In the genomic region with DNA sequence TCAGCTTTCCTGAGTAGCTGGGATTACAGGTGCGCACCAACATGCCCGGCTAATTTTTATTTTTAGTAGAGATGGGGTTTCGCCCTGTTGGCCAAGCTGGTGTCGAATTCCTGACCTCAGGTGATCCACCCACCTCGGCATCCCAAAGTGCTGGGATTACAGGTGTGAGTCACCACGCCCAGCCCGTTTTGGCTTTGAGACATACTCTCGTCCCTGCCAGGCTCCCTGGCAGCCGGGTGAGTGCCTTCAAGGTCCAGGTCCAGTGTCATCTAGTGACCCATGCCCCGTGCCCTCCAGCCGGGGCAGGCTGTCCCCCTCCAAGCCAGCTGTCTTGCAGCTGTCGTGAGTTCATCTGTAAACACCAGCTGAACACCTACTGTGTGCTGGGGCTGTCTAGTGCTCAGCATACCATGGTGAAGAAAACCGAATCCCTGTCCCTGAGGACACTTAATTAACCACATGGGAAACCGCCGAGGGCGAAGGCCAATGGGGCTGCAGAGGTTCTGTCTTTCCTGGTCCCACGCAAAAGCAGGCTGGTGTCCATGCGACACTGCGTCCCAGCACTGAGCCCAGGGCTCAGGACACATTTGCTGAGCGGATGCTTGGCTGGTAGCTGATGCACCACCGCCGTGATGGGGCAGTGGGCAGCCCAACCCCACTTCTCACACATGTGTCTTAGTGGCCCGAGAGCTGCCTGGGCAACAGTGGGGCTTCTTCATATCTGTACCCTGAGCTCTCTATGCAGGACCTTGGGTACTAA, we compare ENCODE assay signal across 23 cellular contexts.
"Had no signal": no experiment of that assay in that cellular context is flagged by ENCODE, and none has a peak within 500 bp of the region (broad histone marks: within the 10 kb centered on the region; RNA-seq: fewer than 3 reads in every experiment).

No MANE protein-coding gene starts in this region.

- H3K4me1 Mint-ChIP-seq: activated naive CD4-positive, alpha-beta T cell treated with anti-CD3 and anti-CD28 coated beads, Interleukin-2, amount 50 U/mL, for 24 hours; brain; naive thymus-derived CD4-positive, alpha-beta T cell had no signal

- H3K27ac ChIP-seq: esophagus squamous epithelium, gastroesophageal sphincter, heart right ventricle, neutrophil, pancreas, upper lobe of right lung had no signal

- FAIRE-seq: colon, endothelial cell of umbilical vein, pancreas had no signal

- H3K4me3 Mint-ChIP-seq: activated CD8-positive, alpha-beta T cell treated with anti-CD3 and anti-CD28 coated beads, Interleukin-2, amount 10 ng/mL, durations not matched to agents 7 days and 5 days; activated naive CD4-positive, alpha-beta T cell treated with anti-CD3 and anti-CD28 coated beads, Interleukin-2, amount 50 U/mL, for 24 hours; brain; effector memory CD8-positive, alpha-beta T cell; naive thymus-derived CD4-positive, alpha-beta T cell had no signal

- H3K36me3 Mint-ChIP-seq: activated naive CD4-positive, alpha-beta T cell treated with anti-CD3 and anti-CD28 coated beads, Interleukin-2, amount 50 U/mL, for 24 hours had no signal

- ATAC-seq: activated CD4-positive, CD25-positive, alpha-beta regulatory T cell treated with anti-CD3 and anti-CD28 coated beads, Interleukin-2, amount 50 U/mL, for 24 hours; activated CD8-positive, alpha-beta T cell treated with anti-CD3 and anti-CD28 coated beads, Interleukin-2, amount 10 ng/mL, durations not matched to agents 7 days and 5 days; effector memory CD8-positive, alpha-beta T cell; gastroesophageal sphincter; heart right ventricle; naive thymus-derived CD4-positive, alpha-beta T cell; right cardiac atrium; stimulated activated naive CD8-positive, alpha-beta T cell treated with anti-CD3 and anti-CD28 coated beads, Interleukin-15, Interleukin-2, amounts not matched to agents 100 U/mL and 50 U/mL, for 24 hours; upper lobe of right lung had no signal

- H3K27ac Mint-ChIP-seq: activated CD8-positive, alpha-beta T cell treated with anti-CD3 and anti-CD28 coated beads, Interleukin-2, amount 10 ng/mL, durations not matched to agents 7 days and 5 days; activated naive CD4-positive, alpha-beta T cell treated with anti-CD3 and anti-CD28 coated beads, Interleukin-2, amount 50 U/mL, for 24 hours; brain; effector memory CD8-positive, alpha-beta T cell; naive thymus-derived CD4-positive, alpha-beta T cell had no signal

- H3K4me1 ChIP-seq: gastroesophageal sphincter, heart right ventricle, pancreas, upper lobe of right lung had no signal

- H3K27me3 Mint-ChIP-seq: activated naive CD4-positive, alpha-beta T cell treated with anti-CD3 and anti-CD28 coated beads, Interleukin-2, amount 50 U/mL, for 24 hours; brain had no signal

- H3K4me3 ChIP-seq: esophagus squamous epithelium, gastroesophageal sphincter, heart right ventricle, lung, pancreas, upper lobe of right lung had no signal

- H3K27me3 ChIP-seq: neutrophil, pancreas, upper lobe of right lung had no signal

- DNase-seq: activated CD4-positive, alpha-beta T cell treated with anti-CD3 and anti-CD28 coated beads, Interleukin-2, amount 50 U/mL, for 1 hour; activated CD8-positive, alpha-beta T cell treated with anti-CD3 and anti-CD28 coated beads, Interleukin-2, amount 10 ng/mL, durations not matched to agents 7 days and 5 days; activated gamma-delta T cell treated with Interleukin-2 at 50 U/mL for 16 hours; anterior cingulate cortex; central memory CD4-positive, alpha-beta T cell; effector memory CD8-positive, alpha-beta T cell; esophagus squamous epithelium; heart right ventricle; islet precursor cell; naive thymus-derived CD4-positive, alpha-beta T cell; right cardiac atrium; stimulated activated CD4-positive, alpha-beta T cell treated with anti-CD3 and anti-CD28 coated beads, Interleukin-4, amount 100 ng/mL, for 4 hours; stimulated activated naive CD8-positive, alpha-beta T cell treated with anti-CD3 and anti-CD28 coated beads, Interleukin-15, Interleukin-2, amounts not matched to agents 100 U/mL and 50 U/mL, for 24 hours; upper lobe of right lung had no signal

- H3K9me3 Mint-ChIP-seq: activated naive CD4-positive, alpha-beta T cell treated with anti-CD3 and anti-CD28 coated beads, Interleukin-2, amount 50 U/mL, for 24 hours; brain; effector memory CD8-positive, alpha-beta T cell had no signal

- H3K36me3 ChIP-seq: gastroesophageal sphincter, heart right ventricle, neutrophil, pancreas, upper lobe of right lung had no signal

- H3K9me3 ChIP-seq: esophagus squamous epithelium, gastroesophageal sphincter, heart right ventricle, neutrophil, pancreas, upper lobe of right lung had no signal
